14 cellular contexts compared by ENCODE assay signal in the genomic region with DNA sequence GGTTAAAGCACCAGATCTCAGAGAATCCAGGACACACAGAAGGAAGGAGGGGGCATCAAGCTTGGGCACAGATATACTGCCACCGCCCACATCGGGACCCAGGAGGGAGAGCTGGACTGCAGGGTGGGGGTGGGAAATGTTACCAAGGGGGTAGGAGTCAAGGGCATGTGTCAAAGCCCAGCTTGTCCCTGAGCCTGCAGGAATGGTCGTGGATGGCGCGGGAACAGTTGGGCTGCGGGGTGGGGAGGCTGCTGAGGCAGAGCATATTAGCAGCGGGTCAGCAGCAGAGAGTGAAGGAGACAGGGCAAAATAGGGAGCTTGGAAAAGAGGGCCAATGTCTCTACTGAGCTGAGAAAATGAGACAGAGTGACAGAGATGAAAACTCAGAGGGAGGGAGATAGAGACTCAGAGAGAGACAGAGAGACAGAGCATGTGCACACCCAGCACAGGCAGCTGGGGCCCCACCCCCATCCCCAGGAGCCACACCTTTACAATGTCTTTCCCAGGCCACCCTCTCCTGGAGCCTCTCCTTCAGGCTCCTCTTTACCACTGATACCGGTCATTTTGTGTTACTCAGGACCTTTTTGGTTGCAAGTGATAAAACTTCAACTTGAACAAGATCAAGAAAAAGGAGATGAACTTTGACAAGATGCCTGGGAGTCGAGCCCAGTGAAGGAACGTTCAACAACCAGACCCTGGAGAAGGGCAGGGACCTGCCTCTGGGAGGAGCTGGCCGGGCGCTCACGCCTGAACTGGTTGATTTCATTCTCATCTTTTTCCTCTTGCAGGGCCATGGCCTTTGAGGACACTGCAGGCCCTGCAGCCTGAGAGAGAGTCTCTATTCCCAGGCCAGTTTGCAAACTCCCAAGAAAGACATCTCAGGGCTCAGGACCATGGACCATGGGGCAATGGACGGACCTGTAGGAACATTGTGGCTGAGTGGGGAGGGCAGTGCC. TPM values are rescaled to one million over a fixed set of nuclear protein-coding genes. Genes with fewer than 3 reads are reported as not detected.
DNase-seq lines count a peak whose midpoint lies in the region; ATAC-seq, FAIRE-seq and TF ChIP-seq lines count a peak whose summit lies in the region.
"Had no signal": no experiment of that assay in that cellular context is flagged by ENCODE, and none has a peak within 500 bp of the region (broad histone marks: within the 10 kb centered on the region; RNA-seq: fewer than 3 reads in every experiment).

No MANE protein-coding gene starts in this region.

- no peak for ATAC-seq in right cardiac atrium

- H3K36me3 ChIP-seq in HEK293 (ENCODE audit: control insufficient read depth in 2 of 2, insufficient read depth in 1 of 2, low read length in 2 of 2) (no peaks in the 10 kb centered on the region), small intestine (ENCODE audit: control insufficient read depth in 2 of 2, insufficient read depth in 2 of 2, low read length in 2 of 2) (no peaks in the 10 kb centered on the region), prostate gland (no peaks in the 10 kb centered on the region)
- H3K36me3 ChIP-seq: thyroid gland had no signal

- TF ChIP-seq POLR2A in prostate gland (IDR thresholded peaks at IDR 0.05): no peak

- H3K4me3 ChIP-seq in HEK293 (ENCODE audit: low read depth, low read length): no peak overlapping the region
- H3K4me3 ChIP-seq in right cardiac atrium (ENCODE audit: low read length): no peak overlapping the region
- H3K4me3 ChIP-seq in small intestine (ENCODE audit: low read depth in 1 of 2, low read length in 2 of 2): no peak overlapping the region
- H3K4me3 ChIP-seq in prostate gland: no peak overlapping the region
- H3K4me3 ChIP-seq: coronary artery, thyroid gland had no signal

- TF ChIP-seq CTCF in HEK293 (tag by site-specific recombination; IDR thresholded peaks at IDR 0.05) (no peak), RWPE1 (conservative IDR thresholded peaks at IDR 0.05; ENCODE audit: low read depth) (no peak), prostate gland (IDR thresholded peaks at IDR 0.05) (no peak)

- H3K27ac ChIP-seq in HEK293 (ENCODE audit: extremely low read depth, low read depth, low read length) (no peak overlapping the region), RWPE1 (peak overlapping the region; percentile 73), right cardiac atrium (ENCODE audit: low read length) (peak overlapping the region; percentile 23), small intestine (ENCODE audit: low read depth in 1 of 2, low read length in 1 of 2) (peak overlapping the region; percentile 71 to 82), prostate gland (no peak overlapping the region)
- H3K27ac ChIP-seq: coronary artery, thyroid gland had no signal

- POLR2A ChIA-PET in HEK293 (lab: Yijun Ruan, JAX): no interaction called here
- POLR2A ChIA-PET in RWPE1 (lab: Yijun Ruan, JAX; ENCODE audit: low non-redundant PET): no interaction called here

- H3K9me3 ChIP-seq in HEK293 (ENCODE audit: control insufficient read depth, insufficient read depth, low read depth, low read length): no peaks in the 10 kb centered on the region
- H3K9me3 ChIP-seq in right cardiac atrium (ENCODE audit: control insufficient read depth, low read length): no peaks in the 10 kb centered on the region
- H3K9me3 ChIP-seq in small intestine (ENCODE audit: control insufficient read depth, low read depth): no peaks in the 10 kb centered on the region
- no peaks in the 10 kb centered on the region for H3K9me3 ChIP-seq in prostate gland
- H3K9me3 ChIP-seq: thyroid gland had no signal

- H3K4me1 ChIP-seq in HEK293 (ENCODE audit: control insufficient read depth, insufficient read depth, low read length) (no peaks in the 10 kb centered on the region), right cardiac atrium (ENCODE audit: control insufficient read depth, insufficient read depth, low read length) (peaks cover 3% of the 10 kb centered on the region), small intestine (ENCODE audit: control insufficient read depth in 2 of 2, insufficient read depth in 1 of 2, low read depth in 1 of 2, low read length in 1 of 2) (peaks cover 0 to 3% of the 10 kb centered on the region in 2 donors), prostate gland (replicated peaks) (no peaks in the 10 kb centered on the region)
- H3K4me1 ChIP-seq: thyroid gland had no signal

- CTCF ChIA-PET in HEK293 (lab: Yijun Ruan, JAX): interaction anchor here (0.8 to 1.3 kb wide), 5 partner anchors 14 to 123 kb away, joined by 3 to 5 read pairs (median 3); partner anchors contain the start of gene NOS3
- CTCF ChIA-PET in RWPE1 (lab: Yijun Ruan, JAX): interaction anchor here (0.7 kb wide), 1 partner anchor 157 kb away, joined by 4 read pairs; no protein-coding TSS in a partner anchor

- FAIRE-seq in small intestine (lab: Jason Lieb, UNC): no peak
- FAIRE-seq: H1, islet of Langerhans had no signal

- WGBS in right cardiac atrium: 61% methylated on average over 14 of the region's 14 CpGs
- 29 to 64% (median 47%) methylated on average over 14 of the region's 14 CpGs for WGBS in small intestine, 3 donors
- WGBS in prostate gland: 71% methylated on average over 14 of the region's 14 CpGs

- intact Hi-C loops in right cardiac atrium (cut with DNase I): loop anchor here in 1 of 4 donors (10.0 kb wide), 1 partner anchor 52 kb away; no protein-coding TSS in a partner anchor
- intact Hi-C loops in prostate gland (cut with DNase I): loop anchor here (5.0 kb wide), 1 partner anchor 55 kb away; no protein-coding TSS in a partner anchor

- H3K27me3 ChIP-seq in right cardiac atrium (ENCODE audit: control insufficient read depth, insufficient read depth): no peaks in the 10 kb centered on the region
- no peaks in the 10 kb centered on the region for H3K27me3 ChIP-seq in small intestine (ENCODE audit: control insufficient read depth in 2 of 2, insufficient read depth in 2 of 2, low read length in 2 of 2)
- H3K27me3 ChIP-seq in prostate gland (replicated peaks; ENCODE audit: insufficient read depth): no peaks in the 10 kb centered on the region
- H3K27me3 ChIP-seq: thyroid gland had no signal

- no peak for DNase-seq in RWPE1 (ENCODE audit: low spot score)
- DNase-seq in right cardiac atrium: no peak
- peak; percentile 76 for DNase-seq in small intestine
- DNase-seq in prostate gland (ENCODE audit: low spot score): no peak
- no peak for DNase-seq in NCI-H345 (lab: John Stamatoyannopoulos, UW)
- DNase-seq in HuH-7 (ENCODE audit: low spot score): no peak
- DNase-seq: activated CD4-positive, alpha-beta T cell treated with anti-CD3 and anti-CD28 coated beads for 1 hour; EL; NCI-H748 treated with DMSO at 0.1 percent for 48 hours; thyroid gland had no signal

TF ChIP-seq in HEK293, 187 proteins besides CTCF, POLR2A, EP300 and RAD21:
- TF ChIP-seq KLF1 (tag by site-specific recombination; IDR thresholded peaks at IDR 0.05): peak; percentile 72
- no peak for TF ChIP-seq KLF9 (tag by site-specific recombination; IDR thresholded peaks at IDR 0.05; ENCODE audit: low read depth)
- TF ChIP-seq ZFHX2 (tag by site-specific recombination; conservative IDR thresholded peaks at IDR 0.05): no peak
- TF ChIP-seq ZSCAN30 (tag by site-specific recombination; IDR thresholded peaks at IDR 0.05): no peak

RNA-seq across cellular contexts. Expression of gene AOC1, which starts 50.0 kb away (rescaled TPM):
- total RNA-seq in right cardiac atrium (under 1 TPM in 2 of 4 donors, not detected in 2; 0.17 to 0.40 TPM), prostate gland (1 to 10 TPM; 2.1 to 3.1 TPM)
- polyA plus RNA-seq in right cardiac atrium (not detected), small intestine (100 to 1,000 TPM in 2 of 3 donors, 10 to 100 TPM in 1; 72.7 to 190 (median 156) TPM)

Comparison
In these comparisons a context has a peak if more than half of its experiments do, and no peak if none do; other contexts are left out.
1. H3K27ac ChIP-seq: peak in RWPE1 (single experiment), right cardiac atrium (single experiment) and small intestine (2 of 2); none in HEK293 (single experiment) and prostate gland (0 of 2).